ENCODE assay signal across 23 cellular contexts in genomic region chr10:79353000-79353406, GRCh38. TPM values are rescaled to one million over a fixed set of nuclear protein-coding genes. Genes with fewer than 3 reads are reported as not detected.
DNase-seq lines count a peak whose midpoint lies in the region; ATAC-seq and TF ChIP-seq lines count a peak whose summit lies in the region.
"Had no signal": no experiment of that assay in that cellular context is flagged by ENCODE, and none has a peak within 500 bp of the region (broad histone marks: within the 10 kb centered on the region; RNA-seq: fewer than 3 reads in every experiment).

No MANE protein-coding gene starts in this region.

- H3K9ac ChIP-seq in Loucy (ENCODE audit: low read depth, low read length, poor library complexity, severe bottlenecking): no peak overlapping the region
- H3K9ac ChIP-seq: BLaER1 had no signal

- H3K4me3 ChIP-seq in Loucy (ENCODE audit: low read length, poor library complexity, severe bottlenecking) (no peak overlapping the region), esophagus squamous epithelium (no peak overlapping the region)
- H3K4me3 ChIP-seq: A549, BLaER1, GM23338, Peyer's patch, SJCRH30, smooth muscle cell had no signal

- peaks cover 34% of the 10 kb centered on the region for H3K4me1 ChIP-seq in Loucy (ENCODE audit: insufficient read depth, low read length, poor library complexity, severe bottlenecking)
- H3K4me1 ChIP-seq in esophagus squamous epithelium: peaks cover 9 to 27% (median 23%) of the 10 kb centered on the region in 3 donors

- no peaks in the 10 kb centered on the region for H3F3A ChIP-seq in Loucy (ENCODE audit: low read depth)

- H3K9me3 ChIP-seq in Loucy (ENCODE audit: insufficient read depth, low read depth, low read length) (no peaks in the 10 kb centered on the region), esophagus squamous epithelium (no peaks in the 10 kb centered on the region)
- H3K9me3 ChIP-seq: A549, Peyer's patch, SJCRH30 had no signal

- intact Hi-C loops in esophagus squamous epithelium (cut with DNase I): no loop called here

- H3K9me3 Mint-ChIP-seq in activated CD8-positive, alpha-beta memory T cell treated with anti-CD3 and anti-CD28 coated beads, Interleukin-2, amount 10 ng/mL, durations not matched to agents 7 days and 5 days (ENCODE audit: low read depth): no peaks in the 10 kb centered on the region
- no peaks in the 10 kb centered on the region for H3K9me3 Mint-ChIP-seq in activated naive CD8-positive, alpha-beta T cell treated with anti-CD3 and anti-CD28 coated beads, Interleukin-2, amount 50 U/mL, for 24 hours
- H3K9me3 Mint-ChIP-seq in stimulated activated effector memory CD8-positive, alpha-beta T cell treated with anti-CD3 and anti-CD28 coated beads, Interleukin-12 subunit alpha, Interleukin-12 subunit beta, amount 100 ng/mL, for 72 hours: no peaks in the 10 kb centered on the region
- H3K9me3 Mint-ChIP-seq: activated naive CD4-positive, alpha-beta T cell treated with anti-CD3 and anti-CD28 coated beads, Interleukin-2, amount 50 U/mL, for 24 hours; GM23338; T-helper 1 cell treated with Interleukin-12 subunit alpha and Interleukin-12 subunit beta and Interleukin-4 antibody, amounts not matched to agents 30 μg/mL and 1 μg/mL, for 36 hours had no signal

- peaks cover 76% of the 10 kb centered on the region for H3K4me1 Mint-ChIP-seq in activated CD8-positive, alpha-beta memory T cell treated with anti-CD3 and anti-CD28 coated beads, Interleukin-2, amount 10 ng/mL, durations not matched to agents 7 days and 5 days
- peaks cover 56% of the 10 kb centered on the region for H3K4me1 Mint-ChIP-seq in activated naive CD8-positive, alpha-beta T cell treated with anti-CD3 and anti-CD28 coated beads, Interleukin-2, amount 50 U/mL, for 24 hours
- peaks cover 63% of the 10 kb centered on the region for H3K4me1 Mint-ChIP-seq in stimulated activated effector memory CD8-positive, alpha-beta T cell treated with anti-CD3 and anti-CD28 coated beads, Interleukin-12 subunit alpha, Interleukin-12 subunit beta, amount 100 ng/mL, for 72 hours

- CTCF ChIA-PET in activated CD8-positive, alpha-beta memory T cell treated with anti-CD3 and anti-CD28 coated beads, Interleukin-2, amount 10 ng/mL, durations not matched to agents 7 days and 5 days (lab: Charles Lee): interaction anchor here (2.7 kb wide), 1 partner anchor 31 kb away, joined by 6 read pairs; no protein-coding TSS in a partner anchor

- no peaks in the 10 kb centered on the region for H3K27me3 Mint-ChIP-seq in activated CD8-positive, alpha-beta memory T cell treated with anti-CD3 and anti-CD28 coated beads, Interleukin-2, amount 10 ng/mL, durations not matched to agents 7 days and 5 days
- H3K27me3 Mint-ChIP-seq in activated naive CD8-positive, alpha-beta T cell treated with anti-CD3 and anti-CD28 coated beads, Interleukin-2, amount 50 U/mL, for 24 hours: no peaks in the 10 kb centered on the region
- H3K27me3 Mint-ChIP-seq: activated naive CD4-positive, alpha-beta T cell treated with anti-CD3 and anti-CD28 coated beads, Interleukin-2, amount 50 U/mL, for 24 hours had no signal

- peak overlapping the region; percentile 68 for H3K27ac Mint-ChIP-seq in activated CD8-positive, alpha-beta memory T cell treated with anti-CD3 and anti-CD28 coated beads, Interleukin-2, amount 10 ng/mL, durations not matched to agents 7 days and 5 days
- H3K27ac Mint-ChIP-seq in activated naive CD8-positive, alpha-beta T cell treated with anti-CD3 and anti-CD28 coated beads, Interleukin-2, amount 50 U/mL, for 24 hours: no peak overlapping the region
- peak overlapping the region; percentile 27 for H3K27ac Mint-ChIP-seq in stimulated activated effector memory CD8-positive, alpha-beta T cell treated with anti-CD3 and anti-CD28 coated beads, Interleukin-12 subunit alpha, Interleukin-12 subunit beta, amount 100 ng/mL, for 72 hours
- H3K27ac Mint-ChIP-seq: activated naive CD4-positive, alpha-beta T cell treated with anti-CD3 and anti-CD28 coated beads, Interleukin-2, amount 50 U/mL, for 24 hours; GM23338; T-helper 1 cell treated with Interleukin-12 subunit alpha and Interleukin-12 subunit beta and Interleukin-4 antibody, amounts not matched to agents 30 μg/mL and 1 μg/mL, for 36 hours had no signal

- H3K79me2 ChIP-seq in Loucy (ENCODE audit: insufficient read depth, low read length): peaks cover 78% of the 10 kb centered on the region

- H3K36me3 Mint-ChIP-seq in activated CD8-positive, alpha-beta memory T cell treated with anti-CD3 and anti-CD28 coated beads, Interleukin-2, amount 10 ng/mL, durations not matched to agents 7 days and 5 days: peaks cover 84% of the 10 kb centered on the region
- H3K36me3 Mint-ChIP-seq in activated naive CD8-positive, alpha-beta T cell treated with anti-CD3 and anti-CD28 coated beads, Interleukin-2, amount 50 U/mL, for 24 hours (ENCODE audit: low read depth): peaks cover 86% of the 10 kb centered on the region
- peaks cover 99% of the 10 kb centered on the region for H3K36me3 Mint-ChIP-seq in stimulated activated effector memory CD8-positive, alpha-beta T cell treated with anti-CD3 and anti-CD28 coated beads, Interleukin-12 subunit alpha, Interleukin-12 subunit beta, amount 100 ng/mL, for 72 hours

- H3K4me2 ChIP-seq in Loucy (ENCODE audit: low read depth, low read length, poor library complexity, severe bottlenecking): peak overlapping the region; percentile 43
- H3K4me2 ChIP-seq: A549, BLaER1, GM23338, smooth muscle cell had no signal

- TF ChIP-seq CTCF in Loucy (conservative IDR thresholded peaks at IDR 0.05; ENCODE audit: low read length) (no peak), esophagus squamous epithelium (IDR thresholded peaks at IDR 0.05) (no peak)

- no peak overlapping the region for H3K27ac ChIP-seq in esophagus squamous epithelium
- H3K27ac ChIP-seq: A549, BLaER1, Peyer's patch, SJCRH30 had no signal

- peaks cover 79% of the 10 kb centered on the region for H4K20me1 ChIP-seq in Loucy (ENCODE audit: insufficient read depth, low read length, poor library complexity, severe bottlenecking)

- DNase-seq in activated CD8-positive, alpha-beta memory T cell treated with anti-CD3 and anti-CD28 coated beads, Interleukin-2, amount 10 ng/mL, durations not matched to agents 7 days and 5 days: no peak
- no peak for DNase-seq in activated CD8-positive, alpha-beta memory T cell treated with anti-CD3 and anti-CD28 coated beads, Interleukin-2, amount 50 U/mL, for 48 hours
- DNase-seq in activated naive CD8-positive, alpha-beta T cell treated with anti-CD3 and anti-CD28 coated beads, Interleukin-2, amount 50 U/mL, for 24 hours: no peak
- DNase-seq in stimulated activated effector memory CD8-positive, alpha-beta T cell treated with anti-CD3 and anti-CD28 coated beads, Interleukin-12 subunit alpha, Interleukin-12 subunit beta, amount 100 ng/mL, for 72 hours (ENCODE audit: low spot score in 2 of 2): peak in 1 of 2 donors; percentile 49
- DNase-seq in esophagus squamous epithelium (lab: John Stamatoyannopoulos, UW): no peak
- DNase-seq in OCI-M1 (lab: John Stamatoyannopoulos, UW): no peak
- DNase-seq: caudate nucleus, dermis blood vessel endothelial cell, DND-41, glutamatergic neuron, mammary epithelial cell, NCI-H1417 treated with DMSO at 0.1 percent for 48 hours, nucleus accumbens, SJCRH30 had no signal

- H3K36me3 ChIP-seq in Loucy (ENCODE audit: insufficient read depth, low read length) (peaks cover 70% of the 10 kb centered on the region), esophagus squamous epithelium (peaks cover 47 to 89% (median 52%) of the 10 kb centered on the region in 3 donors)

- H3K4me3 Mint-ChIP-seq in activated CD8-positive, alpha-beta memory T cell treated with anti-CD3 and anti-CD28 coated beads, Interleukin-2, amount 10 ng/mL, durations not matched to agents 7 days and 5 days: no peak overlapping the region
- H3K4me3 Mint-ChIP-seq in activated naive CD8-positive, alpha-beta T cell treated with anti-CD3 and anti-CD28 coated beads, Interleukin-2, amount 50 U/mL, for 24 hours: peak overlapping the region; percentile 19
- no peak overlapping the region for H3K4me3 Mint-ChIP-seq in stimulated activated effector memory CD8-positive, alpha-beta T cell treated with anti-CD3 and anti-CD28 coated beads, Interleukin-12 subunit alpha, Interleukin-12 subunit beta, amount 100 ng/mL, for 72 hours
- H3K4me3 Mint-ChIP-seq: activated naive CD4-positive, alpha-beta T cell treated with anti-CD3 and anti-CD28 coated beads, Interleukin-2, amount 50 U/mL, for 24 hours; GM23338 had no signal

- no peak overlapping the region for H2AFZ ChIP-seq in Loucy (ENCODE audit: low read length)
- H2AFZ ChIP-seq: GM23338 had no signal

- no peaks in the 10 kb centered on the region for H3K9me2 ChIP-seq in Loucy (replicated peaks; ENCODE audit: low read depth, low read length)

- 78 to 89% methylated on average over 7 to 8 of the region's 8 CpGs for WGBS in esophagus squamous epithelium, 2 donors

- no peak for ATAC-seq in activated CD8-positive, alpha-beta memory T cell treated with anti-CD3 and anti-CD28 coated beads, Interleukin-2, amount 10 ng/mL, durations not matched to agents 7 days and 5 days
- no peak for ATAC-seq in activated naive CD8-positive, alpha-beta T cell treated with anti-CD3 and anti-CD28 coated beads, Interleukin-2, amount 50 U/mL, for 24 hours
- ATAC-seq in stimulated activated effector memory CD8-positive, alpha-beta T cell treated with anti-CD3 and anti-CD28 coated beads, Interleukin-12 subunit alpha, Interleukin-12 subunit beta, amount 100 ng/mL, for 72 hours: no peak
- no peak for ATAC-seq in HG03457 (IDR thresholded peaks at IDR 0.05; ENCODE audit: unreplicated experiment)
- ATAC-seq: A549, GM23338 had no signal

- no peak for TF ChIP-seq POLR2A in esophagus squamous epithelium (IDR thresholded peaks at IDR 0.05)

- H3K27me3 ChIP-seq in Loucy (ENCODE audit: insufficient read depth, low read length, poor library complexity, severe bottlenecking) (no peaks in the 10 kb centered on the region), esophagus squamous epithelium (no peaks in the 10 kb centered on the region)
- H3K27me3 ChIP-seq: BLaER1, Peyer's patch, SJCRH30 had no signal

RNA-seq across cellular contexts. Expression of gene PPIF, which starts 5.7 kb away (rescaled TPM):
- total RNA-seq in activated CD8-positive, alpha-beta memory T cell treated with anti-CD3 and anti-CD28 coated beads, Interleukin-2, amount 10 ng/mL, durations not matched to agents 7 days and 5 days: 100 to 1,000 TPM; 119 to 144 TPM
- 100 to 1,000 TPM in 1 of 4 donors, 10 to 100 TPM in 3; 40.2 to 141 (median 56.6) TPM for total RNA-seq in esophagus squamous epithelium
